In the genomic region with DNA sequence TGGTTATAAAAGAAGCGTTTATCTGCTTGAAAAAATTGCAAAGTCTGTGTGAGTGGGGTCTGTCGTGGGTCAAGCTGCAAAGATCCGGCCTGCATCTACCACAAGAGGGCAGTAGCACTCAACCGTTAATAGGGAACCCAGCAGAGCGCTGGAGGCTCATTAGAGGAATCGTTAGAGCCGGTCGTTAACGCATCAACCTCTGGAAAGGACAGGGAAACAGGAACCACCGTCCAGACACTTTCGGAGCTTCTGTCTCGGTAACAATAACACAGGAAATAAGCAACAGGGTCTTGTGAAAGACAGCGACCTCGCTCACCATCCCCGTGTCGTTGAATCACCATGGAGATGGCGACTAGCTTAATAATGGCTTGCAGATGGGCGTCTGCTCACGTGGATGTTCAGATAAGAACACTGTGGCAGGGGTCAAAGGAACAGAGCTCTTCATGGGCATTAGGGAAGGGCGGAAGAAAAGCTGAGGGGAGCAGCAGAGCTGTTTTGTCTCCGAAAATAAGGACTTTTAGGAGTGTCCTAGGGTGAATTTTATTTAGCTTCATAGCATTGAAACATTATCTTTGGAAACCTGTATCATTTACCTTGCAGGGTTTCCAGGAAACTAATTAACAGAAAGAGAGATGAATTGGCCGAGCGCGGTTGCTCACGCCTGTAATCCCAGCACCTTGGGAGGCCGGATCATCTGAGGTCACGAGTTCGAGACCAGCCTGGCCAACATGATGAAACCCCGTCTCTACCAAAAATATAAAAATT, we compare ENCODE assay signal across 8 cellular contexts. TPM values are rescaled to one million over a fixed set of nuclear protein-coding genes. Genes with fewer than 3 reads are reported as not detected.
DNase-seq lines count a peak whose midpoint lies in the region; ATAC-seq and TF ChIP-seq lines count a peak whose summit lies in the region.

No MANE protein-coding gene starts in this region.

- H3K36me3 ChIP-seq in DND-41 (ENCODE audit: insufficient read depth, low read length) (no peaks in the 10 kb centered on the region), left lung (no peaks in the 10 kb centered on the region)

- peaks cover 6% of the 10 kb centered on the region for H3K4me1 ChIP-seq in DND-41 (ENCODE audit: insufficient read depth, low read length)
- peaks cover 0 to 10% of the 10 kb centered on the region in 2 donors for H3K4me1 ChIP-seq in left lung

- H3K27ac ChIP-seq in DND-41 (ENCODE audit: low read length): no peak overlapping the region
- peak overlapping the region in 1 of 2 donors; percentile 86 for H3K27ac ChIP-seq in left lung

- no peaks in the 10 kb centered on the region for H3K9me3 Mint-ChIP-seq in activated CD4-positive, alpha-beta T cell treated with anti-CD3 and anti-CD28 coated beads, Interleukin-2, amount 10 ng/mL, durations not matched to agents 24 days and 14 days

- DNase-seq in DND-41: peak; percentile 75
- DNase-seq in NCI-H526 (lab: John Stamatoyannopoulos, UW): peak; percentile 88 to 95
- peak; percentile 91 for DNase-seq in activated CD4-positive, alpha-beta T cell treated with anti-CD3 and anti-CD28 coated beads, Interleukin-2, amount 10 ng/mL, durations not matched to agents 24 days and 14 days
- peak; percentile 88 to 97 for DNase-seq in dermis microvascular lymphatic vessel endothelial cell (ENCODE audit: low read depth in 2 of 2)
- peak in 1 of 2 donors; percentile 84 for DNase-seq in left lung
- DNase-seq in stimulated activated CD4-positive, alpha-beta T cell treated with anti-CD3 and anti-CD28 coated beads, Interleukin-2, amount 100 ng/mL, for 48 hours: peak; percentile 63 to 64

- H3K27me3 Mint-ChIP-seq in activated CD4-positive, alpha-beta T cell treated with anti-CD3 and anti-CD28 coated beads, Interleukin-2, amount 10 ng/mL, durations not matched to agents 24 days and 14 days: peaks cover 16% of the 10 kb centered on the region

- TF ChIP-seq CTCF in DND-41 (IDR thresholded peaks at IDR 0.05; ENCODE audit: borderline replicate concordance, extremely low read depth, low read length, poor library complexity, severe bottlenecking) (peak; percentile 94), left lung (IDR thresholded peaks at IDR 0.05) (peak; percentile 84 to 90)

- 0 out of 2 replicates have a peak overlapping the region, but pooled peaks have one; percentile 1 for H3K9ac ChIP-seq in DND-41 (ENCODE audit: low read depth, low read length)

- H3K4me1 Mint-ChIP-seq in activated CD4-positive, alpha-beta T cell treated with anti-CD3 and anti-CD28 coated beads, Interleukin-2, amount 10 ng/mL, durations not matched to agents 24 days and 14 days: peaks cover 5% of the 10 kb centered on the region

- H2AFZ ChIP-seq in DND-41 (ENCODE audit: low read depth, low read length): peak overlapping the region; percentile 66

- no peak overlapping the region for H3K27ac Mint-ChIP-seq in activated CD4-positive, alpha-beta T cell treated with anti-CD3 and anti-CD28 coated beads, Interleukin-2, amount 10 ng/mL, durations not matched to agents 24 days and 14 days

- no peaks in the 10 kb centered on the region for H4K20me1 ChIP-seq in DND-41 (ENCODE audit: insufficient read depth, low read length)

- ATAC-seq in DND-41 (ENCODE audit: insufficient read depth, low read depth) (peak; percentile 99), HG03108 (IDR thresholded peaks at IDR 0.05; ENCODE audit: unreplicated experiment) (peak; percentile 63), left lung (peak; percentile 100), GM18861 (IDR thresholded peaks at IDR 0.05; ENCODE audit: unreplicated experiment) (no peak)

- H3K4me3 Mint-ChIP-seq in activated CD4-positive, alpha-beta T cell treated with anti-CD3 and anti-CD28 coated beads, Interleukin-2, amount 10 ng/mL, durations not matched to agents 24 days and 14 days: peak overlapping the region; percentile 81

- H3K36me3 Mint-ChIP-seq in activated CD4-positive, alpha-beta T cell treated with anti-CD3 and anti-CD28 coated beads, Interleukin-2, amount 10 ng/mL, durations not matched to agents 24 days and 14 days (ENCODE audit: low read depth): no peaks in the 10 kb centered on the region

- peak overlapping the region; percentile 64 for H3K4me2 ChIP-seq in DND-41 (ENCODE audit: insufficient read depth, low read length)

- H3K27me3 ChIP-seq in DND-41 (ENCODE audit: insufficient read depth, low read length, poor library complexity) (peaks cover 16% of the 10 kb centered on the region), left lung (no peaks in the 10 kb centered on the region)

- peak overlapping the region in 1 of 2 experiments; percentile 49; a peak in 2 of 4 replicates for H3K4me3 ChIP-seq in DND-41 (ENCODE audit: low read depth in 1 of 2, low read length in 2 of 2)
- peak overlapping the region in 1 of 2 donors; percentile 21 for H3K4me3 ChIP-seq in left lung

- H3K9me3 ChIP-seq in DND-41 (ENCODE audit: insufficient read depth, low read length, severe bottlenecking) (no peaks in the 10 kb centered on the region), left lung (no peaks in the 10 kb centered on the region)

- H3K79me2 ChIP-seq in DND-41 (ENCODE audit: insufficient read depth, low read length): no peaks in the 10 kb centered on the region

- intact Hi-C loops in activated CD4-positive, alpha-beta T cell treated with anti-CD3 and anti-CD28 coated beads, Interleukin-2, amount 10 ng/mL, durations not matched to agents 24 days and 14 days (cut with micrococcal nuclease): loop anchor here (1.0 to 10.0 kb wide), 2 partner anchors 130 to 232 kb away; a partner anchor contains a TSS
- intact Hi-C loops in left lung (cut with DNase I): no loop called here

RNA-seq across cellular contexts. Expression of a gene that starts 11.9 kb away (rescaled TPM):
- total RNA-seq in activated CD4-positive, alpha-beta T cell treated with anti-CD3 and anti-CD28 coated beads, Interleukin-2, amount 10 ng/mL, durations not matched to agents 24 days and 14 days: 29.8 and 31.7 TPM in 2 replicates
- total RNA-seq in dermis microvascular lymphatic vessel endothelial cell (8.1 and 11.6 TPM in 2 replicates), left lung (10 to 100 TPM; 17.7 to 35.5 TPM)
